ENCODE assay signal across 20 cellular contexts in the genomic region with DNA sequence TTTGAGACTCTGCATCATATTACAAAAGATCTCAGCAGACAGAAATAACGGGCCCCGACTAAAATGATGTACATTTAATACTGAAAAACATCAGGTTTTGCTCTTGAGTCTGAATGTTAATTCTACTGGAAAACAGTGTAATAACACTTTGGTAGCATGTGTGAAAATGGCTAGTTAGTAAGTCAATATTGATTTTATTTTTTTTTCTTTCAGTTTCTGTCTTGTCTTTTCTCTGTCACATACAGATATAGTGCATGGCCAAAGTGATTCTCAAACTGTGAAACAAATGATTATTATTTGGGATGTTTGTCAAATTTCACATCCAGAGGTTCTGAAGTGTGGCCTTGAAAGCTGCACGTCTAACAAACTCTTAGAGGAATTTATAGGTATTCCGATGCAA. TPM values are rescaled to one million over a fixed set of nuclear protein-coding genes. Genes with fewer than 3 reads are reported as not detected.
DNase-seq lines count a peak whose midpoint lies in the region; ATAC-seq, FAIRE-seq and TF ChIP-seq lines count a peak whose summit lies in the region.
"Had no signal": no experiment of that assay in that cellular context is flagged by ENCODE, and none has a peak within 500 bp of the region (broad histone marks: within the 10 kb centered on the region; RNA-seq: fewer than 3 reads in every experiment).

No MANE protein-coding gene starts in this region.

- TF ChIP-seq CTCF in KMS-11 (conservative IDR thresholded peaks at IDR 0.05; ENCODE audit: low read depth, low read length), result no peak

- peaks cover 9 to 90% (median 25%) of the 10 kb centered on the region in 3 donors for H3K36me3 Mint-ChIP-seq in CD8-positive, alpha-beta memory T cell

- H3K79me2 ChIP-seq in ACC112 (ENCODE audit: control insufficient read depth, insufficient read depth, low read length, unreplicated experiment) (peaks cover 23% of the 10 kb centered on the region), KMS-11 (ENCODE audit: insufficient read depth, low read depth) (no peaks in the 10 kb centered on the region)

- POLR2A ChIA-PET in CD8-positive, alpha-beta memory T cell (lab: Charles Lee), result no interaction called here

- H3K36me3 ChIP-seq in ACC112 (ENCODE audit: insufficient read depth, low read length), result peaks cover 59% of the 10 kb centered on the region
- H3K36me3 ChIP-seq in CD8-positive, alpha-beta memory T cell (ENCODE audit: insufficient read depth, low read length), result peaks cover 65% of the 10 kb centered on the region
- peaks cover 16% of the 10 kb centered on the region for H3K36me3 ChIP-seq in KMS-11 (ENCODE audit: insufficient read depth)

- H3K27me3 ChIP-seq in ACC112 (ENCODE audit: insufficient read depth, low read length) (no peaks in the 10 kb centered on the region), KMS-11 (ENCODE audit: insufficient read depth, low read depth) (no peaks in the 10 kb centered on the region)
- no peaks in the 10 kb centered on the region for H3K27me3 ChIP-seq in CD8-positive, alpha-beta memory T cell (ENCODE audit: insufficient read depth, low read length, poor library complexity, severe bottlenecking)
- H3K27me3 ChIP-seq: tibial artery had no signal

- H3K27ac ChIP-seq in ACC112 (ENCODE audit: low read depth, low read length) (peak overlapping the region; percentile 3; the same call in 1 of the 2 replicates), KMS-11 (peak overlapping the region; percentile 36)
- H3K27ac ChIP-seq in CD8-positive, alpha-beta memory T cell (ENCODE audit: low read depth, low read length), result no peak overlapping the region
- H3K27ac ChIP-seq: C4-2B, tibial artery had no signal

- intact Hi-C loops in left colon (cut with DNase I, micrococcal nuclease), result no loop called here

- no peaks in the 10 kb centered on the region for H3K9me3 Mint-ChIP-seq in CD8-positive, alpha-beta memory T cell
- H3K9me3 Mint-ChIP-seq: activated B cell treated with CpG ODN at 0.5 μM for 24 hours; nephron; T-helper 1 cell treated with Interleukin-12 subunit alpha and Interleukin-12 subunit beta and Interleukin-4 antibody, amounts not matched to agents 30 μg/mL and 1 μg/mL, for 36 hours had no signal

- no peaks in the 10 kb centered on the region for H3K27me3 Mint-ChIP-seq in CD8-positive, alpha-beta memory T cell
- H3K27me3 Mint-ChIP-seq: activated B cell treated with CpG ODN at 0.5 μM for 24 hours had no signal

- peaks cover 44% of the 10 kb centered on the region for H3K4me1 ChIP-seq in ACC112 (ENCODE audit: control insufficient read depth, insufficient read depth, low read length, unreplicated experiment)
- no peaks in the 10 kb centered on the region for H3K4me1 ChIP-seq in CD8-positive, alpha-beta memory T cell (ENCODE audit: insufficient read depth, low read length)
- H3K4me1 ChIP-seq in KMS-11 (ENCODE audit: low read depth, poor library complexity, severe bottlenecking), result peaks cover 38% of the 10 kb centered on the region

- CTCF ChIA-PET in CD8-positive, alpha-beta memory T cell (lab: Charles Lee), result no interaction called here

- H2AFZ ChIP-seq in ACC112 (ENCODE audit: low read length, unreplicated experiment) (no peak overlapping the region), KMS-11 (ENCODE audit: low read depth) (no peak overlapping the region)

- H3K27ac Mint-ChIP-seq in CD8-positive, alpha-beta memory T cell, result peak overlapping the region in 7 of 8 donors; percentile 1 to 76 (median 50)
- H3K27ac Mint-ChIP-seq: activated B cell treated with CpG ODN at 0.5 μM for 24 hours; T-helper 1 cell treated with Interleukin-12 subunit alpha and Interleukin-12 subunit beta and Interleukin-4 antibody, amounts not matched to agents 30 μg/mL and 1 μg/mL, for 36 hours had no signal

- no peaks in the 10 kb centered on the region for H4K20me1 ChIP-seq in KMS-11 (ENCODE audit: insufficient read depth)

- no peak for DNase-seq in CD8-positive, alpha-beta memory T cell
- DNase-seq in left colon, result no peak
- no peak for DNase-seq in NCI-H1436 treated with DMSO at 0.1 percent for 48 hours (lab: John Stamatoyannopoulos, UW)
- no peak for DNase-seq in AG20443 (ENCODE audit: low spot score)
- DNase-seq: activated B cell treated with CpG ODN at 0.5 μM for 24 hours; activated CD8-positive, alpha-beta memory T cell treated with anti-CD3 and anti-CD28 coated beads, Interleukin-2, amount 50 U/mL, for 48 hours; DMS79; glutamatergic neuron; NCI-H1694 treated with DMSO at 0.1 percent for 48 hours; NCI-H510A; Right ventricle myocardium superior; tibial artery had no signal

- peak; percentile 97 for FAIRE-seq in islet of Langerhans (lab: Jason Lieb, UNC)

- H3K9me3 ChIP-seq in CD8-positive, alpha-beta memory T cell (ENCODE audit: low read length), result no peaks in the 10 kb centered on the region
- H3K9me3 ChIP-seq: tibial artery had no signal

- H3K4me3 Mint-ChIP-seq in CD8-positive, alpha-beta memory T cell, result no peak overlapping the region
- H3K4me3 Mint-ChIP-seq: activated B cell treated with CpG ODN at 0.5 μM for 24 hours; nephron; T-helper 1 cell treated with Interleukin-12 subunit alpha and Interleukin-12 subunit beta and Interleukin-4 antibody, amounts not matched to agents 30 μg/mL and 1 μg/mL, for 36 hours had no signal

- no peak for ATAC-seq in left colon
- ATAC-seq: HCT116 had no signal

- peak overlapping the region; percentile 46; the same call in 1 of the 2 replicates for H3K4me2 ChIP-seq in KMS-11

- H3K9ac ChIP-seq in KMS-11, result no peak overlapping the region

- peaks cover 22 to 37% (median 35%) of the 10 kb centered on the region in 3 donors for H3K4me1 Mint-ChIP-seq in CD8-positive, alpha-beta memory T cell
- H3K4me1 Mint-ChIP-seq: activated B cell treated with CpG ODN at 0.5 μM for 24 hours, nephron had no signal

- H3K4me3 ChIP-seq in ACC112 (ENCODE audit: low read depth, low read length) (no peak overlapping the region), KMS-11 (IDR thresholded peaks at IDR 0.05; ENCODE audit: insufficient read depth, low read depth, low read length) (no peak overlapping the region)
- no peak overlapping the region for H3K4me3 ChIP-seq in CD8-positive, alpha-beta memory T cell (ENCODE audit: low read length)
- H3K4me3 ChIP-seq: lung, tibial artery had no signal

RNA-seq across cellular contexts. Expression of gene CCNH, which starts 23.1 kb away (rescaled TPM):
- total RNA-seq in CD8-positive, alpha-beta memory T cell, result 10 to 100 TPM; 51.4 to 57.5 TPM
- 62.2 TPM for polyA plus RNA-seq in CD8-positive, alpha-beta memory T cell
- 10 to 100 TPM; 40.0 to 47.1 TPM for total RNA-seq in left colon
